ENCODE assay signal across 1 cellular context in genomic region chr22:48719978-48720661, GRCh38.
TF ChIP-seq lines count a peak whose summit lies in the region.

No MANE protein-coding gene starts in this region.

TF ChIP-seq in K562, 482 proteins besides CTCF, POLR2A, EP300 and RAD21 (continued from another document):
- TF ChIP-seq E2F8 (IDR thresholded peaks at IDR 0.05; ENCODE audit: low read depth, partially characterized antibody) = no peak
- no peak for TF ChIP-seq MEF2D (tag; conservative IDR thresholded peaks at IDR 0.05; ENCODE audit: low read depth)
- no peak for TF ChIP-seq KAT7 (CRISPR knock-in tag; IDR thresholded peaks at IDR 0.05; ENCODE audit: borderline replicate concordance)
- TF ChIP-seq KLF6 (CRISPR knock-in tag; IDR thresholded peaks at IDR 0.05; ENCODE audit: borderline replicate concordance) = no peak
- TF ChIP-seq ZBTB40 (IDR thresholded peaks at IDR 0.05) = no peak
- no peak for TF ChIP-seq ZBTB40 (CRISPR knock-in tag; IDR thresholded peaks at IDR 0.05)
